Comparison of ENCODE assay signal across 20 cellular contexts in the genomic region with DNA sequence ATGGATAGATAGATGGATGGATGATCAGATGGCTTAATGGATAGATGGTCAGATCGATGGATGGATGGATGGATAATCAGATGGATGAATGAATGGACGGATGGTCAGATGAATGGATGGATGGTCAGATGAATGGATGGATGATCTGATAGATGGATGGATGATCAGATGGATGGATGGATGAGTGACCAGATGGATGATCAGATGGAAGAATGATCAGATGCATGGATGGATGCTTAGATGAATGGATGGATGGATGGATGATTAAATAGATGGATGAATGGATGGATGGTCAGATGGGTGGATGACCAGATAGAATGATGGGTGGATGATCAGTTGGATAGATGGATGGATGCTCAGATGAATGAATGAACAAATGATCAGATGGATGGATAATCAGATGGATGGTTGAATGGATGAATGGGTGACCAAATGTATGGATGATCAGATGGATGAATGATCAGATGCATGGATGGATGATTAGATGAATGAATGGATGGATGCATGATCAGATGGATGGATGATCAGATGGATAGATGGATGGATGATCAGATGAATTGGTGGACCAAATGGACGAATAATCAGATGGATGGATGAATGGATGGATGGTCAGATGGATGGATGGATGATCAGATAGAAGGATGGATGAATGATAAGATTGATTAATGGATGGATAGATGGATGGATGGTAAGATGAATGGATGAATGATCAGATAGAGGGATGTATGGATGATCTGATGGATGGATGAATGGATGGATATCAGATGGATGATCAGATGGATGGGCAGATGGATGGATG.
DNase-seq lines count a peak whose midpoint lies in the region; ATAC-seq, FAIRE-seq and TF ChIP-seq lines count a peak whose summit lies in the region.
"Had no signal": no experiment of that assay in that cellular context is flagged by ENCODE, and none has a peak within 500 bp of the region (broad histone marks: within the 10 kb centered on the region; RNA-seq: fewer than 3 reads in every experiment).

No MANE protein-coding gene starts in this region.

- H3K79me2 ChIP-seq in GM12878 (ENCODE audit: control insufficient read depth, insufficient read depth, low read length) (no peaks in the 10 kb centered on the region), mesendoderm (ENCODE audit: control insufficient read depth, insufficient read depth, low read length) (no peaks in the 10 kb centered on the region)

- H3K36me3 ChIP-seq in HEK293 (ENCODE audit: control insufficient read depth in 2 of 2, insufficient read depth in 1 of 2, low read length in 2 of 2): no peaks in the 10 kb centered on the region
- no peaks in the 10 kb centered on the region for H3K36me3 ChIP-seq in GM12878 (ENCODE audit: control insufficient read depth in 2 of 2, insufficient read depth in 2 of 2, low read length in 1 of 2)
- no peaks in the 10 kb centered on the region for H3K36me3 ChIP-seq in mesendoderm (ENCODE audit: control insufficient read depth, insufficient read depth, low read length)
- H3K36me3 ChIP-seq: BLaER1 treated with 17β-estradiol and CSF1 and Interleukin-3, amounts not matched to agents 10 nM and 100 nM had no signal

- no peaks in the 10 kb centered on the region for H3K9me3 ChIP-seq in HEK293 (ENCODE audit: control insufficient read depth, insufficient read depth, low read depth, low read length)
- no peaks in the 10 kb centered on the region for H3K9me3 ChIP-seq in GM12878 (replicated peaks; ENCODE audit: control insufficient read depth, insufficient read depth, low read length)
- H3K9me3 ChIP-seq: A549; BLaER1 treated with 17β-estradiol and CSF1 and Interleukin-3, amounts not matched to agents 10 nM and 100 nM; Caco-2 had no signal

- H3K23ac ChIP-seq in mesendoderm (ENCODE audit: low read length): no peak overlapping the region

- no peak for TF ChIP-seq RAD21 in GM12878 (IDR thresholded peaks at IDR 0.05; ENCODE audit: insufficient read depth, low read depth, low read length)

- no peak overlapping the region for H3K56ac ChIP-seq in mesendoderm (ENCODE audit: low read length)

- H3K18ac ChIP-seq in mesendoderm (ENCODE audit: low read length): no peak overlapping the region

- FAIRE-seq in GM12878 (lab: Jason Lieb, UNC) (no peak), urothelium cell line (lab: Jason Lieb, UNC) (peak; percentile 48)
- FAIRE-seq: A549, D721Med, G401.6, GM12892, GM18507 had no signal

- H3K4me3 ChIP-seq in HEK293 (ENCODE audit: low read depth, low read length) (no peak overlapping the region), GM12878 (no peak overlapping the region), mesendoderm (ENCODE audit: low read length) (no peak overlapping the region)
- H3K4me3 ChIP-seq: A549; BLaER1 treated with 17β-estradiol and CSF1 and Interleukin-3, amounts not matched to agents 10 nM and 100 nM had no signal

- WGBS in GM12878 (ENCODE audit: insufficient coverage, insufficient replicate concordance, low lambda C conversion rate, missing lambda C conversion rate): 2% methylated on average over 3 of the region's 3 CpGs
- no CpG with 5 or more reads among the region's 3 CpGs for WGBS in mesendoderm (ENCODE audit: extremely low coverage, insufficient coverage, low lambda C conversion rate)

- H2BK120ac ChIP-seq in mesendoderm (ENCODE audit: low read depth, low read length): no peak overlapping the region

- H3K27me3 ChIP-seq in GM12878 (replicated peaks in 1 of 2; ENCODE audit: control insufficient read depth in 2 of 2, insufficient read depth in 2 of 2, low read length in 1 of 2) (no peaks in the 10 kb centered on the region; a peak in 1 of 4 replicates), mesendoderm (ENCODE audit: insufficient read depth, low read length, poor library complexity) (no peaks in the 10 kb centered on the region)

- SMC1A ChIA-PET in GM12878 (lab: Charles Lee; ENCODE audit: uncharacterized antibody, unreplicated experiment): no interaction called here

- no peak overlapping the region for H2BK15ac ChIP-seq in mesendoderm (replicated peaks; ENCODE audit: low read depth)

- in situ Hi-C loops in GM12878 (cut with MboI): no loop called here

- CTCF ChIA-PET in HEK293 (lab: Yijun Ruan, JAX): no interaction called here
- CTCF ChIA-PET in GM12878 (lab: Yijun Ruan, JAX): no interaction called here

- no peak overlapping the region for H2AK5ac ChIP-seq in mesendoderm (ENCODE audit: low read length)

- H4K5ac ChIP-seq in mesendoderm (ENCODE audit: low read length): no peak overlapping the region

- intact Hi-C loops in GM12878 (cut with micrococcal nuclease; ENCODE audit: unreplicated experiment): no loop called here

- H3K4me1 ChIP-seq in HEK293 (ENCODE audit: control insufficient read depth, insufficient read depth, low read length) (no peaks in the 10 kb centered on the region), GM12878 (ENCODE audit: control insufficient read depth, insufficient read depth, low read length) (no peaks in the 10 kb centered on the region), mesendoderm (ENCODE audit: control insufficient read depth, low read depth, low read length) (no peaks in the 10 kb centered on the region)
- H3K4me1 ChIP-seq: A549, Caco-2 had no signal

- TF ChIP-seq POLR2A in GM12878 (IDR thresholded peaks at IDR 0.05; ENCODE audit: low read depth, low read length): no peak

- BruUV-seq in GM12878 (replicated peaks; lab: Mats Ljungman, UMichigan): no TSS peak

- no peak overlapping the region for H4K8ac ChIP-seq in mesendoderm (ENCODE audit: low read depth, low read length)

- no peak for ATAC-seq in GM12878
- ATAC-seq: A549; CD8-positive, alpha-beta T cell had no signal

- TF ChIP-seq CTCF in HEK293 (tag by site-specific recombination; IDR thresholded peaks at IDR 0.05) (no peak), GM12878 (IDR thresholded peaks at IDR 0.05 in 2 of 3, conservative IDR thresholded peaks at IDR 0.05 in 1 of 3; ENCODE audit: control insufficient read depth in 2 of 3, extremely low read depth in 1 of 3, insufficient read depth in 1 of 3, low read depth in 3 of 3, low read length in 3 of 3) (no peak)

- H3K4me2 ChIP-seq in GM12878 (ENCODE audit: control insufficient read depth, insufficient read depth) (no peak overlapping the region), mesendoderm (ENCODE audit: low read length) (no peak overlapping the region)
- H3K4me2 ChIP-seq: A549; BLaER1 treated with 17β-estradiol and CSF1 and Interleukin-3, amounts not matched to agents 10 nM and 100 nM had no signal

- H3K27ac ChIP-seq in HEK293 (ENCODE audit: extremely low read depth, low read depth, low read length): no peak overlapping the region
- no peak overlapping the region for H3K27ac ChIP-seq in GM12878 (ENCODE audit: control insufficient read depth, insufficient read depth)
- no peak overlapping the region for H3K27ac ChIP-seq in mesendoderm (ENCODE audit: low read depth, low read length)
- H3K27ac ChIP-seq: 22Rv1; A549; BLaER1 treated with 17β-estradiol and CSF1 and Interleukin-3, amounts not matched to agents 10 nM and 100 nM; C4-2B had no signal

- DNase-seq in GM12878 (ENCODE audit: low read depth, low spot score) (no peak), urothelium cell line (ENCODE audit: low spot score) (no peak), mesendoderm (no peak), H4 (ENCODE audit: low spot score) (no peak)
- DNase-seq: AML-193; Calu3; CD4-positive, alpha-beta T cell; CD8-positive, alpha-beta T cell; DMS79 treated with DMSO at 0.1 percent for 48 hours; GF-D8 had no signal

- RAD21 ChIA-PET in GM12878 (lab: Charles Lee; ENCODE audit: unreplicated experiment): no interaction called here

- no peak overlapping the region for H2BK5ac ChIP-seq in mesendoderm (ENCODE audit: low read length)

- no peak for TF ChIP-seq EP300 in GM12878 (IDR thresholded peaks at IDR 0.05; ENCODE audit: borderline replicate concordance in 1 of 2, control insufficient read depth in 1 of 2, low read depth in 2 of 2, low read length in 2 of 2)

- no peaks in the 10 kb centered on the region for H3K79me1 ChIP-seq in mesendoderm (ENCODE audit: low read length)

- POLR2A ChIA-PET in HEK293 (lab: Yijun Ruan, JAX) (no interaction called here), GM12878 (lab: Charles Lee) (no interaction called here)

- no peak overlapping the region for H3K4ac ChIP-seq in mesendoderm (ENCODE audit: low read depth, low read length)

- no peaks in the 10 kb centered on the region for H4K20me1 ChIP-seq in GM12878 (ENCODE audit: control insufficient read depth, insufficient read depth)

- H3K9ac ChIP-seq in GM12878 (ENCODE audit: control insufficient read depth, insufficient read depth, low read length) (no peak overlapping the region), mesendoderm (ENCODE audit: low read length) (no peak overlapping the region)
- H3K9ac ChIP-seq: BLaER1 treated with 17β-estradiol and CSF1 and Interleukin-3, amounts not matched to agents 10 nM and 100 nM had no signal

- H2AFZ ChIP-seq in GM12878 (ENCODE audit: control insufficient read depth, low read depth, low read length): no peak overlapping the region

TF ChIP-seq in HEK293, 187 proteins besides CTCF, POLR2A, EP300 and RAD21:
- TF ChIP-seq HOXD13 (CRISPR knock-in tag; IDR thresholded peaks at IDR 0.05; ENCODE audit: borderline replicate concordance): no peak
- no peak for TF ChIP-seq ZNF169 (tag by site-specific recombination; IDR thresholded peaks at IDR 0.05)
- no peak for TF ChIP-seq ZNF510 (tag by site-specific recombination; IDR thresholded peaks at IDR 0.05; ENCODE audit: insufficient replicate concordance)
- TF ChIP-seq ZBTB17 (tag by site-specific recombination; IDR thresholded peaks at IDR 0.05): peak; percentile 100
- TF ChIP-seq ZNF785 (tag by site-specific recombination; IDR thresholded peaks at IDR 0.05): no peak
- TF ChIP-seq ZNF366 (tag by site-specific recombination; conservative IDR thresholded peaks at IDR 0.05): peak; percentile 83

TF ChIP-seq in GM12878, 131 proteins besides CTCF, POLR2A, EP300 and RAD21:
- TF ChIP-seq SRF (IDR thresholded peaks at IDR 0.05; ENCODE audit: low read depth in 2 of 2, low read length in 2 of 2): no peak
- TF ChIP-seq, protein P1, sequence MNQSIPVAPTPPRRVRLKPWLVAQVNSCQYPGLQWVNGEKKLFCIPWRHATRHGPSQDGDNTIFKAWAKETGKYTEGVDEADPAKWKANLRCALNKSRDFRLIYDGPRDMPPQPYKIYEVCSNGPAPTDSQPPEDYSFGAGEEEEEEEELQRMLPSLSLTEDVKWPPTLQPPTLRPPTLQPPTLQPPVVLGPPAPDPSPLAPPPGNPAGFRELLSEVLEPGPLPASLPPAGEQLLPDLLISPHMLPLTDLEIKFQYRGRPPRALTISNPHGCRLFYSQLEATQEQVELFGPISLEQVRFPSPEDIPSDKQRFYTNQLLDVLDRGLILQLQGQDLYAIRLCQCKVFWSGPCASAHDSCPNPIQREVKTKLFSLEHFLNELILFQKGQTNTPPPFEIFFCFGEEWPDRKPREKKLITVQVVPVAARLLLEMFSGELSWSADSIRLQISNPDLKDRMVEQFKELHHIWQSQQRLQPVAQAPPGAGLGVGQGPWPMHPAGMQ (IDR thresholded peaks at IDR 0.05; ENCODE audit: borderline replicate concordance): 0 out of 2 replicates have a peak, but pooled peaks have one; percentile 15
